ENCODE assay signal across 10 cellular contexts in genomic region chr4:102546635-102547034, GRCh38. TPM values are rescaled to one million over a fixed set of nuclear protein-coding genes. Genes with fewer than 3 reads are reported as not detected.
DNase-seq lines count a peak whose midpoint lies in the region; ATAC-seq and TF ChIP-seq lines count a peak whose summit lies in the region.
"Had no signal": no experiment of that assay in that cellular context is flagged by ENCODE, and none has a peak within 500 bp of the region (broad histone marks: within the 10 kb centered on the region; RNA-seq: fewer than 3 reads in every experiment).

No MANE protein-coding gene starts in this region.

- H3K4me3 ChIP-seq in lower lobe of right lung: no peak overlapping the region

- H3K36me3 Mint-ChIP-seq in natural killer cell: no peaks in the 10 kb centered on the region

- peak; percentile 41 for ATAC-seq in GM19023 (IDR thresholded peaks at IDR 0.05; ENCODE audit: unreplicated experiment)
- peak; percentile 62 for ATAC-seq in HG02610 (IDR thresholded peaks at IDR 0.05; ENCODE audit: unreplicated experiment)
- ATAC-seq in natural killer cell: no peak
- no peak for ATAC-seq in lower lobe of right lung

- no peak for TF ChIP-seq CTCF in natural killer cell (IDR thresholded peaks at IDR 0.05)
- TF ChIP-seq CTCF in lower lobe of right lung (IDR thresholded peaks at IDR 0.05): no peak

- no peaks in the 10 kb centered on the region for H3K27me3 ChIP-seq in lower lobe of right lung (ENCODE audit: low read depth)

- no peaks in the 10 kb centered on the region for H3K9me3 Mint-ChIP-seq in natural killer cell
- H3K9me3 Mint-ChIP-seq: activated CD4-positive, alpha-beta T cell treated with anti-CD3 and anti-CD28 coated beads, Interleukin-2, amount 10 ng/mL, durations not matched to agents 7 days and 5 days; neural crest cell had no signal

- no peaks in the 10 kb centered on the region for H3K9me3 ChIP-seq in lower lobe of right lung
- H3K9me3 ChIP-seq: Caco-2 had no signal

- no peaks in the 10 kb centered on the region for H3K27me3 Mint-ChIP-seq in natural killer cell (ENCODE audit: low read depth in 2 of 2)
- H3K27me3 Mint-ChIP-seq: activated CD4-positive, alpha-beta T cell treated with anti-CD3 and anti-CD28 coated beads, Interleukin-2, amount 10 ng/mL, durations not matched to agents 7 days and 5 days had no signal

- H3K27ac ChIP-seq in lower lobe of right lung: no peak overlapping the region

- peaks cover 17% of the 10 kb centered on the region for H3K36me3 ChIP-seq in lower lobe of right lung

- peak overlapping the region; percentile 6 for H3K4me3 Mint-ChIP-seq in natural killer cell
- H3K4me3 Mint-ChIP-seq: activated CD4-positive, alpha-beta T cell treated with anti-CD3 and anti-CD28 coated beads, Interleukin-2, amount 10 ng/mL, durations not matched to agents 7 days and 5 days; neural crest cell had no signal

- H3K27ac Mint-ChIP-seq in natural killer cell: peak overlapping the region; percentile 47 to 77
- H3K27ac Mint-ChIP-seq: activated CD4-positive, alpha-beta T cell treated with anti-CD3 and anti-CD28 coated beads, Interleukin-2, amount 10 ng/mL, durations not matched to agents 7 days and 5 days had no signal

- intact Hi-C loops in natural killer cell (cut with micrococcal nuclease): no loop called here
- intact Hi-C loops in lower lobe of right lung (cut with DNase I): no loop called here

- H3K4me1 Mint-ChIP-seq in natural killer cell: peaks cover 34 to 57% of the 10 kb centered on the region in 2 donors

- DNase-seq in NOMO-1 treated with DMSO at 0.1 percent for 48 hours (lab: John Stamatoyannopoulos, UW; ENCODE audit: unreplicated experiment): peak; percentile 38
- DNase-seq in natural killer cell: no peak
- DNase-seq in lower lobe of right lung: no peak
- DNase-seq in islet precursor cell: no peak
- no peak for DNase-seq in anterior cingulate cortex (lab: John Stamatoyannopoulos, UW)
- DNase-seq: activated CD4-positive, alpha-beta T cell treated with anti-CD3 and anti-CD28 coated beads, Interleukin-2, amount 10 ng/mL, durations not matched to agents 7 days and 5 days; Caco-2 had no signal

- H3K4me1 ChIP-seq in lower lobe of right lung: no peaks in the 10 kb centered on the region

RNA-seq across cellular contexts. Expression of gene NFKB1, which starts 45.5 kb away (rescaled TPM):
- 100 to 1,000 TPM; 144 to 235 (median 163) TPM for total RNA-seq in natural killer cell
- 48.9 TPM for total RNA-seq in lower lobe of right lung

Comparison
In these comparisons a context has a peak if more than half of its experiments do, and no peak if none do; other contexts are left out.
1. ATAC-seq: peak in GM19023 (single experiment) and HG02610 (single experiment); none in natural killer cell (0 of 3) and lower lobe of right lung (0 of 2).